ENCODE assay signal across 6 cellular contexts in the genomic region with DNA sequence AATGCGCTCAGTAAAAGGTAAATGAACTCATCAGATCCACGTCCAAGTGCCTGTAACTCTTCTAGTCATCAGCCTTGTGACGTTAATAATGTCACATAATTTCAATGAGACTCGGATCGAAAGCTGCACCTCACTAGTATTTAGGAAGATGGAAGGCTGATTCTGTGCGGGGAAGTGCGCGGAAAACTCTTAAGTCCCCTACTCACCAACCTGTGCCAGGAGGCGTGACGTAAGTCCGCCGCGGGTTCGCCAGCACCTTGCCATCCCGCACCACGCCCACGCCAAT. TPM values are rescaled to one million over a fixed set of nuclear protein-coding genes. Genes with fewer than 3 reads are reported as not detected.
A peak's percentile ranks its signal among the peaks of the same experiment; 100 is the strongest.
DNase-seq lines count a peak whose midpoint lies in the region; ATAC-seq and TF ChIP-seq lines count a peak whose summit lies in the region.

No MANE protein-coding gene starts in this region.

- TF ChIP-seq POLR2A in vagina (IDR thresholded peaks at IDR 0.05) = no peak

- peak overlapping the region; percentile 82 for H2AFZ ChIP-seq in SK-N-SH (ENCODE audit: low read depth)

- peaks cover 12% of the 10 kb centered on the region for H3F3A ChIP-seq in SK-N-SH (replicated peaks; ENCODE audit: insufficient read depth)

- peaks cover 48 to 55% of the 10 kb centered on the region in 2 experiments for H3K36me3 ChIP-seq in SK-N-SH (replicated peaks in 1 of 2; ENCODE audit: control insufficient read depth in 1 of 2, insufficient read depth in 2 of 2, low read length in 1 of 2)
- peaks cover 0 to 62% of the 10 kb centered on the region in 2 donors for H3K36me3 ChIP-seq in vagina

- peak overlapping the region; percentile 92 for H3K9ac ChIP-seq in SK-N-SH

- intact Hi-C loops in right cardiac atrium (cut with DNase I) = loop anchor here in 1 of 4 donors (10.0 kb wide), 1 partner anchor 110 kb away; the partner anchor contains the start of gene PARP2
- intact Hi-C loops in vagina (cut with DNase I) = no loop called here

- no peak for TF ChIP-seq EP300 in SK-N-SH (IDR thresholded peaks at IDR 0.05; ENCODE audit: borderline replicate concordance in 1 of 2, low read depth in 1 of 2, low read length in 1 of 2)

- H4K20me1 ChIP-seq in SK-N-SH (ENCODE audit: insufficient read depth) = no peaks in the 10 kb centered on the region

- POLR2A ChIA-PET in SK-N-SH (lab: Yijun Ruan, JAX) = interaction anchor here (1.3 to 3.0 kb wide), 6 partner anchors 15 to 144 kb away, joined by 3 to 35 read pairs (median 8); partner anchors contain the start of genes PARP2, PNP and TEP1

- H3K27me3 ChIP-seq in SK-N-SH (ENCODE audit: insufficient read depth) (no peaks in the 10 kb centered on the region), right cardiac atrium (ENCODE audit: control insufficient read depth, insufficient read depth) (no peaks in the 10 kb centered on the region), vagina (no peaks in the 10 kb centered on the region)

- no peaks in the 10 kb centered on the region for H3K9me2 ChIP-seq in SK-N-SH

- WGBS in SK-N-SH (ENCODE audit: low lambda C conversion rate) = under 1% methylated on average over 17 of the region's 17 CpGs
- under 1% methylated on average over 17 of the region's 17 CpGs for WGBS in right cardiac atrium

- H3K4me3 ChIP-seq in SK-N-SH (ENCODE audit: low read depth in 2 of 2, low read length in 1 of 2) (peak overlapping the region; percentile 92), right cardiac atrium (ENCODE audit: low read length) (peak overlapping the region; percentile 61), vagina (peak overlapping the region; percentile 87 to 88)

- H3K79me2 ChIP-seq in SK-N-SH (ENCODE audit: insufficient read depth) = peaks cover 47% of the 10 kb centered on the region

- no peaks in the 10 kb centered on the region for H3K9me3 ChIP-seq in SK-N-SH
- H3K9me3 ChIP-seq in right cardiac atrium (ENCODE audit: control insufficient read depth, low read length) = no peaks in the 10 kb centered on the region
- no peaks in the 10 kb centered on the region for H3K9me3 ChIP-seq in vagina

- no peak for DNase-seq in SK-N-SH
- no peak for DNase-seq in right cardiac atrium
- DNase-seq in vagina (ENCODE audit: extremely low spot score in 2 of 2) = peak in 1 of 2 donors; percentile 92
- no peak for DNase-seq in mucosa of gallbladder (ENCODE audit: low spot score)

- TF ChIP-seq RAD21 in SK-N-SH (IDR thresholded peaks at IDR 0.05; ENCODE audit: low read length) = no peak

- peak; percentile 48 for ATAC-seq in GM19324 (IDR thresholded peaks at IDR 0.05; ENCODE audit: low FRiP score, unreplicated experiment)
- ATAC-seq in HG03175 (IDR thresholded peaks at IDR 0.05; ENCODE audit: unreplicated experiment) = peak; percentile 47
- ATAC-seq in right cardiac atrium = peak; percentile 58 to 71

- H3K4me2 ChIP-seq in SK-N-SH = peak overlapping the region; percentile 96

- CTCF ChIA-PET in SK-N-SH (lab: Yijun Ruan, JAX) = interaction anchor here (1.5 to 2.7 kb wide), 3 partner anchors 39 to 156 kb away, joined by 3 to 7 read pairs (median 6); no protein-coding TSS in a partner anchor

- TF ChIP-seq CTCF in SK-N-SH (IDR thresholded peaks at IDR 0.05) (no peak), vagina (IDR thresholded peaks at IDR 0.05) (no peak)

- peak overlapping the region; percentile 92 to 96 for H3K27ac ChIP-seq in SK-N-SH (ENCODE audit: low read depth in 2 of 2, low read length in 1 of 2)
- peak overlapping the region; percentile 89 for H3K27ac ChIP-seq in right cardiac atrium (ENCODE audit: low read length)
- peak overlapping the region; percentile 96 for H3K27ac ChIP-seq in vagina

- H3K4me1 ChIP-seq in SK-N-SH (ENCODE audit: control insufficient read depth in 1 of 2, insufficient read depth in 2 of 2, low read depth in 1 of 2, low read length in 1 of 2) = peaks cover 4 to 5% of the 10 kb centered on the region in 2 experiments; a peak in 2 of 4 replicates
- peaks cover 3% of the 10 kb centered on the region for H3K4me1 ChIP-seq in right cardiac atrium (ENCODE audit: control insufficient read depth, insufficient read depth, low read length)
- H3K4me1 ChIP-seq in vagina = peaks cover 38% of the 10 kb centered on the region

TF ChIP-seq in SK-N-SH, 30 proteins besides CTCF, POLR2A, EP300 and RAD21:
- TF ChIP-seq, protein P1, sequence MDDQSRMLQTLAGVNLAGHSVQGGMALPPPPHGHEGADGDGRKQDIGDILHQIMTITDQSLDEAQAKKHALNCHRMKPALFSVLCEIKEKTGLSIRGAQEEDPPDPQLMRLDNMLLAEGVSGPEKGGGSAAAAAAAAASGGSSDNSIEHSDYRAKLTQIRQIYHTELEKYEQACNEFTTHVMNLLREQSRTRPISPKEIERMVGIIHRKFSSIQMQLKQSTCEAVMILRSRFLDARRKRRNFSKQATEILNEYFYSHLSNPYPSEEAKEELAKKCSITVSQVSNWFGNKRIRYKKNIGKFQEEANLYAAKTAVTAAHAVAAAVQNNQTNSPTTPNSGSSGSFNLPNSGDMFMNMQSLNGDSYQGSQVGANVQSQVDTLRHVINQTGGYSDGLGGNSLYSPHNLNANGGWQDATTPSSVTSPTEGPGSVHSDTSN (IDR thresholded peaks at IDR 0.05) = peak; percentile 8; the same call in 1 of the 2 replicates
- TF ChIP-seq MAX (IDR thresholded peaks at IDR 0.05; ENCODE audit: low read depth) (0 out of 2 replicates have a peak, but pooled peaks have one; percentile 52), SMC3 (IDR thresholded peaks at IDR 0.05; ENCODE audit: low read depth, low read length) (no peak)

RNA-seq across cellular contexts. Expression of gene OSGEP, which starts 0.3 kb away (rescaled TPM):
- polyA plus RNA-seq in SK-N-SH (2012; rRNA removed) = 32.9 and 38.7 TPM in 2 replicates
- 18.2 and 24.9 TPM in 2 replicates for polyA plus RNA-seq in SK-N-SH (2012; cell fraction: cytosol; rRNA removed)
- polyA plus RNA-seq in SK-N-SH (2012; cell fraction: nucleus; rRNA removed) = 119 and 124 TPM in 2 replicates
- 10 to 100 TPM; 17.6 to 21.9 (median 19.5) TPM for total RNA-seq in right cardiac atrium
- 18.1 TPM for polyA plus RNA-seq in right cardiac atrium
- 60.9 TPM for total RNA-seq in vagina
- 35.4 TPM for total RNA-seq in mucosa of gallbladder

RNA-seq across cellular contexts. Expression of gene APEX1, which starts 0.7 kb away (rescaled TPM):
- polyA plus RNA-seq in SK-N-SH (2012; rRNA removed) = 279 and 291 TPM in 2 replicates
- polyA plus RNA-seq in SK-N-SH (2012; cell fraction: cytosol; rRNA removed) = 279 and 296 TPM in 2 replicates
- polyA plus RNA-seq in SK-N-SH (2012; cell fraction: nucleus; rRNA removed) = 294 and 297 TPM in 2 replicates
- total RNA-seq in right cardiac atrium = 10 to 100 TPM; 71.5 to 95.2 (median 90.3) TPM
- polyA plus RNA-seq in right cardiac atrium = 75.8 TPM
- 95.5 TPM for total RNA-seq in vagina
- 129 TPM for total RNA-seq in mucosa of gallbladder

RNA-seq across cellular contexts. Expression of gene PIP4P1, which starts 6.9 kb away (rescaled TPM):
- 30.7 and 38.9 TPM in 2 replicates for polyA plus RNA-seq in SK-N-SH (2012; rRNA removed)
- 19.5 and 25.1 TPM in 2 replicates for polyA plus RNA-seq in SK-N-SH (2012; cell fraction: cytosol; rRNA removed)
- 71.7 and 88.9 TPM in 2 replicates for polyA plus RNA-seq in SK-N-SH (2012; cell fraction: nucleus; rRNA removed)
- 10 to 100 TPM; 16.2 to 23.7 (median 23.4) TPM for total RNA-seq in right cardiac atrium
- 21.0 TPM for polyA plus RNA-seq in right cardiac atrium
- 24.1 TPM for total RNA-seq in vagina
- total RNA-seq in mucosa of gallbladder = 44.3 TPM

RNA-seq across cellular contexts. Expression of gene PNP, which starts 14.9 kb away (rescaled TPM):
- polyA plus RNA-seq in SK-N-SH (2012; rRNA removed) = 29.8 and 38.2 TPM in 2 replicates
- 24.6 and 32.4 TPM in 2 replicates for polyA plus RNA-seq in SK-N-SH (2012; cell fraction: cytosol; rRNA removed)
- 21.8 and 41.6 TPM in 2 replicates for polyA plus RNA-seq in SK-N-SH (2012; cell fraction: nucleus; rRNA removed)
- 10 to 100 TPM in 1 of 4 donors, 1 to 10 TPM in 3; 6.2 to 17.2 (median 7.2) TPM for total RNA-seq in right cardiac atrium
- 8.6 TPM for polyA plus RNA-seq in right cardiac atrium
- total RNA-seq in vagina = 64.6 TPM
- total RNA-seq in mucosa of gallbladder = 61.5 TPM

RNA-seq across cellular contexts. Expression of gene KLHL33, which starts 18.3 kb away (rescaled TPM):
- not detected in 2 replicates for polyA plus RNA-seq in SK-N-SH (2012; rRNA removed)
- polyA plus RNA-seq in SK-N-SH (2012; cell fraction: cytosol; rRNA removed) = under 0.01 TPM in 1 of 2 replicates, not detected in the other
- 0.02 and 0.08 TPM in 2 replicates for polyA plus RNA-seq in SK-N-SH (2012; cell fraction: nucleus; rRNA removed)
- 1 to 10 TPM in 2 of 4 donors, under 1 TPM in 2; 0.33 to 1.7 (median 0.92) TPM for total RNA-seq in right cardiac atrium
- 0.68 TPM for polyA plus RNA-seq in right cardiac atrium
- total RNA-seq in vagina = 1.2 TPM
- total RNA-seq in mucosa of gallbladder = 0.92 TPM
